In genomic region chr5:124952079-124952478, GRCh38 we compare ENCODE assay signal across 9 cellular contexts.
DNase-seq lines count a peak whose midpoint lies in the region; ATAC-seq and TF ChIP-seq lines count a peak whose summit lies in the region.
"Had no signal": no experiment of that assay in that cellular context is flagged by ENCODE, and none has a peak within 500 bp of the region (broad histone marks: within the 10 kb centered on the region; RNA-seq: fewer than 3 reads in every experiment).

No MANE protein-coding gene starts in this region.

- H3K36me3 Mint-ChIP-seq in T-helper 17 cell (ENCODE audit: low read depth) = no peaks in the 10 kb centered on the region
- H3K36me3 Mint-ChIP-seq: CD4-positive, alpha-beta memory T cell had no signal

- no peak for TF ChIP-seq CTCF in GM10266 (IDR thresholded peaks at IDR 0.05; ENCODE audit: control insufficient read depth, insufficient read depth, low read depth, missing control alignments)

- H3K27me3 Mint-ChIP-seq in T-helper 17 cell = no peaks in the 10 kb centered on the region
- H3K27me3 Mint-ChIP-seq: CD4-positive, alpha-beta memory T cell had no signal

- no peaks in the 10 kb centered on the region for H3K4me1 Mint-ChIP-seq in T-helper 17 cell
- H3K4me1 Mint-ChIP-seq: CD4-positive, alpha-beta memory T cell had no signal

- no peaks in the 10 kb centered on the region for H3K9me3 ChIP-seq in T-helper 17 cell (ENCODE audit: control insufficient read depth, low read length, poor library complexity, severe bottlenecking)

- DNase-seq in GM10266 (ENCODE audit: extremely low spot score) (peak; percentile 43), T-helper 17 cell (no peak), cerebellar cortex (ENCODE audit: low spot score) (no peak), DMS114 treated with DMSO at 0.1 percent for 48 hours (lab: John Stamatoyannopoulos, UW; ENCODE audit: unreplicated experiment) (no peak), NCI-H2171 (lab: John Stamatoyannopoulos, UW) (no peak)
- DNase-seq in stimulated activated CD4-positive, alpha-beta T cell treated with anti-CD3 and anti-CD28 coated beads, Interleukin-2, amount 100 ng/mL, for 24 hours = no peak
- DNase-seq: CD4-positive, alpha-beta memory T cell had no signal

- no peak overlapping the region for H3K27ac Mint-ChIP-seq in T-helper 17 cell
- H3K27ac Mint-ChIP-seq: CD4-positive, alpha-beta memory T cell had no signal

- ATAC-seq in GM19455 (IDR thresholded peaks at IDR 0.05; ENCODE audit: unreplicated experiment) (peak; percentile 95), HG03097 (IDR thresholded peaks at IDR 0.05; ENCODE audit: low FRiP score, unreplicated experiment) (peak; percentile 94), T-helper 17 cell (peak; percentile 32)

- no peak overlapping the region for H3K4me3 Mint-ChIP-seq in T-helper 17 cell
- H3K4me3 Mint-ChIP-seq: CD4-positive, alpha-beta memory T cell had no signal

Comparison
In these comparisons a context has a peak if more than half of its experiments do, and no peak if none do; other contexts are left out.
1. ATAC-seq: peak in every context shown above with its lines; median percentile 95 in GM19455; 94 in HG03097; 32 in T-helper 17 cell.